In genomic region chr9:99104459-99105151, GRCh38 we compare ENCODE assay signal across 8 cellular contexts. TPM values are rescaled to one million over a fixed set of nuclear protein-coding genes. Genes with fewer than 3 reads are reported as not detected.
DNase-seq lines count a peak whose midpoint lies in the region; ATAC-seq and TF ChIP-seq lines count a peak whose summit lies in the region.

Gene TGFBR1, plus strand, starts transcription at chr9:99105113. Its CDS starts 93 bp downstream, at chr9:99105206.

- peak within 1 kb of the TSS; percentile 31 for H3K27ac ChIP-seq in OCI-LY7 (ENCODE audit: low read depth, low read length, poor library complexity, severe bottlenecking)

- POLR2A ChIA-PET in OCI-LY7 (lab: Charles Lee): interaction anchor here (0.5 to 3.0 kb wide), 15 partner anchors 9 to 1321 kb away, joined by 3 to 16 read pairs (median 4); no protein-coding TSS in a partner anchor

- CTCF ChIA-PET in OCI-LY7 (lab: Charles Lee; ENCODE audit: unreplicated experiment): no interaction called here

- BruUV-seq in OCI-LY7 (replicated peaks; lab: Mats Ljungman, UMichigan): no TSS peak

- peaks cover 41% of the 10 kb centered on the region; the same call in 1 of the 2 replicates for H3K79me2 ChIP-seq in OCI-LY7 (ENCODE audit: insufficient read depth, low read depth, low read length)

- ATAC-seq in GM21526 (IDR thresholded peaks at IDR 0.05; ENCODE audit: low FRiP score, unreplicated experiment): peak; percentile 84

- intact Hi-C loops in OCI-LY7 (cut with micrococcal nuclease; ENCODE audit: unreplicated experiment): loop anchor here (1.0 to 5.0 kb wide), 3 partner anchors 16 to 102 kb away; no protein-coding TSS in a partner anchor

- H2AFZ ChIP-seq in OCI-LY7 (ENCODE audit: low read length): peak within 1 kb of the TSS; percentile 97

- no peak for TF ChIP-seq CTCF in OCI-LY7 (conservative IDR thresholded peaks at IDR 0.05; ENCODE audit: low read length)
- TF ChIP-seq CTCF in epithelial cell of esophagus (IDR thresholded peaks at IDR 0.05; ENCODE audit: insufficient read depth, low read depth, low read length, missing control alignments): no peak

- H3K4me3 ChIP-seq in OCI-LY7 (ENCODE audit: low read depth, low read length, poor library complexity, severe bottlenecking) (peak within 1 kb of the TSS; percentile 78), epithelial cell of esophagus (ENCODE audit: low read length) (peak within 1 kb of the TSS; percentile 66), mononuclear cell (ENCODE audit: low read length) (peak within 1 kb of the TSS; percentile 70)

- H3K9me3 ChIP-seq in OCI-LY7 (ENCODE audit: low read length) (no peaks in the 10 kb centered on the region), mononuclear cell (ENCODE audit: low read depth, low read length) (no peaks in the 10 kb centered on the region)

- H3K4me2 ChIP-seq in OCI-LY7 (ENCODE audit: low read length): peak within 1 kb of the TSS; percentile 95

- no peaks in the 10 kb centered on the region for H3K27me3 ChIP-seq in mononuclear cell (ENCODE audit: insufficient read depth, low read length)

- H3K36me3 ChIP-seq in OCI-LY7 (ENCODE audit: insufficient read depth, low read length): no peaks in the 10 kb centered on the region

- no peaks in the 10 kb centered on the region for H3K9me2 ChIP-seq in OCI-LY7 (ENCODE audit: insufficient read depth, low read length)

- DNase-seq in D341Med (ENCODE audit: low spot score) (peak; percentile 99), HuH-7 (ENCODE audit: low spot score) (peak; percentile 93), OCI-LY7 (ENCODE audit: low spot score) (peak; percentile 95), activated T-cell treated with anti-CD3 and anti-CD28 coated beads for 4 hours (peak; percentile 85), epithelial cell of esophagus (ENCODE audit: low read depth) (peak; percentile 96)
- DNase-seq in stimulated activated CD8-positive, alpha-beta memory T cell treated with anti-CD3 and anti-CD28 coated beads, Interleukin-4, amount 100 ng/mL, for 1 hour (ENCODE audit: low read depth in 2 of 2, low spot score in 1 of 2): peak; percentile 73 to 81

- H3K4me1 ChIP-seq in OCI-LY7 (ENCODE audit: insufficient read depth, low read length, poor library complexity, severe bottlenecking) (peaks cover 46% of the 10 kb centered on the region), mononuclear cell (ENCODE audit: insufficient read depth, low read length) (peaks cover 49% of the 10 kb centered on the region)

- peaks cover 16% of the 10 kb centered on the region; the same call in 1 of the 2 replicates for H4K20me1 ChIP-seq in OCI-LY7 (ENCODE audit: insufficient read depth, low read length)

RNA-seq across cellular contexts. Expression of gene TGFBR1, which starts in this region (rescaled TPM):
- 13.6 and 14.3 TPM in 2 replicates for total RNA-seq in OCI-LY7 (2014; rRNA removed; shearing (Covaris generic))
- total RNA-seq in OCI-LY7 (2022) (36.7 and 43.6 TPM in 2 replicates), mononuclear cell (31.3 TPM)

Comparison
In these comparisons a context has a peak if more than half of its experiments do, and no peak if none do; other contexts are left out.
1. Peak in every context shown above with its lines: DNase-seq, ATAC-seq, H3K4me3 ChIP-seq and H3K27ac ChIP-seq.